11 cellular contexts compared by ENCODE assay signal in the genomic region with DNA sequence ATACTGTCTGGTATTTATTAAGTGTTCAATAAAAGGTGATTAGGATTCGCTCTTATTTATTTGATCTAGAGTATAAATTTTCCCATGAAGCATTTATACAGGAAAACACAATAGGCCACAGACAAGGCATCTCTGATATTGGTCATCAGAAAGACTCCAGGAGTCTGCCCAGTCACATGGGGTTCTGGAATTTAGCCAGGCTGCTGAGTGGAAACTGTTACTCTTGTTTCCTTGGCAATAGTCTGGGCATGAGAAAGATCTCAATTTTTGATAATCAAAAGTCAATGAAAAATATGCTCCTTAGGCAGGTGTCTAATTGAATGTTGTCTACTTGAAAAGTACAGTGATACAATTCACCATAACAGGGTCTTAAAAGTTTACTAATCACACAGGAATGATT.
DNase-seq lines count a peak whose midpoint lies in the region; ATAC-seq and TF ChIP-seq lines count a peak whose summit lies in the region.
"Had no signal": no experiment of that assay in that cellular context is flagged by ENCODE, and none has a peak within 500 bp of the region (broad histone marks: within the 10 kb centered on the region; RNA-seq: fewer than 3 reads in every experiment).

No MANE protein-coding gene starts in this region.

- H3K36me3 ChIP-seq in psoas muscle (ENCODE audit: insufficient read depth in 1 of 2, low read depth in 1 of 2): no peaks in the 10 kb centered on the region

- H3K9me3 ChIP-seq in psoas muscle: no peaks in the 10 kb centered on the region
- H3K9me3 ChIP-seq: Caco-2 had no signal

- DNase-seq in EH (ENCODE audit: low read depth) (peak; percentile 62), OCI-M1 (lab: John Stamatoyannopoulos, UW) (peak; percentile 5), epithelial cell of esophagus (ENCODE audit: low read depth) (peak; percentile 27), pulmonary artery endothelial cell (ENCODE audit: low read depth, low spot score) (peak; percentile 84), psoas muscle (no peak)
- no peak for DNase-seq in activated naive CD4-positive, alpha-beta T cell (lab: John Stamatoyannopoulos, UW)
- DNase-seq: activated T-cell treated with anti-CD3 and anti-CD28 coated beads for 4 hours, Caco-2, NCI-H187 had no signal

- H3K4me3 ChIP-seq in epithelial cell of esophagus (ENCODE audit: low read length): no peak overlapping the region
- H3K4me3 ChIP-seq in psoas muscle: no peak overlapping the region

- WGBS in psoas muscle, 3 donors: 81 to 89% (median 86%) methylated on average over 1 of the region's 1 CpG

- ATAC-seq in HG02610 (IDR thresholded peaks at IDR 0.05; ENCODE audit: unreplicated experiment) (no peak), HG02763 (IDR thresholded peaks at IDR 0.05; ENCODE audit: unreplicated experiment) (no peak), psoas muscle (no peak)

- H3K27me3 ChIP-seq in psoas muscle (ENCODE audit: insufficient read depth in 3 of 3, low read length in 2 of 3): peaks cover 0 to 3% (median 0%) of the 10 kb centered on the region in 3 donors

- no peak overlapping the region for H3K27ac ChIP-seq in psoas muscle

- TF ChIP-seq CTCF in epithelial cell of esophagus (IDR thresholded peaks at IDR 0.05; ENCODE audit: insufficient read depth, low read depth, low read length, missing control alignments) (no peak), psoas muscle (IDR thresholded peaks at IDR 0.05) (no peak)

- intact Hi-C loops in psoas muscle (cut with DNase I): no loop called here

- no peaks in the 10 kb centered on the region for H3K4me1 ChIP-seq in psoas muscle

Comparison
In these comparisons a context has a peak if more than half of its experiments do, and no peak if none do; other contexts are left out.
1. DNase-seq: peak in EH (single experiment), OCI-M1 (single experiment), epithelial cell of esophagus (single experiment) and pulmonary artery endothelial cell (single experiment); none in activated naive CD4-positive, alpha-beta T cell (0 of 4) and psoas muscle (0 of 2).